1 cellular context compared by ENCODE assay signal in the genomic region with DNA sequence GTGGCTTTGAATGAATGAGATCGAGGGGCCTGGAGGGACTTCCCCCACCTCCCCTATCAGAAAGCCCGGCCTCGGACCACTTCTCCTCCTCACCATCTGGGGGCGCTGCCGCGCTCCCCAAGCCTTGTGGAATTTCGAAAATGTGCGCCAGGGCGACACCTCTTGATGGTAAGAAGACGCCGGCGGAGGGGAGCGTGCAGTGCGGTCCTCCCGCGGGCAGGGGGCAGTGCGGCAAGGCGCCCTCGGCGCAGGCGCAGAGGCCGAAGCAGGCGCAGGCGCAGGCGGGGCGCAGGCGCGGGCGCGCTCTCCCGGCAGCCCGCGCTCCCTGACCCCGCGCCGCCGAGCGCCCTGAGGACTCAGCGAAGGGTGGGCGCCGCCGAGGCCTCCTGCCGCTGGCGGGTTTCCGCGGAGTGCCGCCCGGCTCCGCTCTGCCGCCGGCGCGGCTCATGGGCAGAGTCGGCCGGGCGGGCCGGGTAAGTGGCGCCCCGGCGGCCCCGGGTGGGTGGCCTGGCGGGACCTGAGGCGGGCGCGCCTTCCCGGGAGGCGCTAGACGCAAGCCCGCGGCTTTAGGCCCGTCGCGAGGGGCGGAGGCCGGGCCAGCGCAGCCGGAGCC.
TF ChIP-seq lines count a peak whose summit lies in the region.

A gene with protein sequence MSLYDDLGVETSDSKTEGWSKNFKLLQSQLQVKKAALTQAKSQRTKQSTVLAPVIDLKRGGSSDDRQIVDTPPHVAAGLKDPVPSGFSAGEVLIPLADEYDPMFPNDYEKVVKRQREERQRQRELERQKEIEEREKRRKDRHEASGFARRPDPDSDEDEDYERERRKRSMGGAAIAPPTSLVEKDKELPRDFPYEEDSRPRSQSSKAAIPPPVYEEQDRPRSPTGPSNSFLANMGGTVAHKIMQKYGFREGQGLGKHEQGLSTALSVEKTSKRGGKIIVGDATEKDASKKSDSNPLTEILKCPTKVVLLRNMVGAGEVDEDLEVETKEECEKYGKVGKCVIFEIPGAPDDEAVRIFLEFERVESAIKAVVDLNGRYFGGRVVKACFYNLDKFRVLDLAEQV (plus strand): TSS at position 314 of the 613 bp plus-strand sequence. CDS start 8,032 bp downstream, outside the sequence.

TF ChIP-seq in WTC11, 78 proteins besides CTCF, POLR2A, EP300 and RAD21 (continued from another document and continues in another):
- TF ChIP-seq ARID4B (CRISPR knock-in tag; IDR thresholded peaks at IDR 0.05; ENCODE audit: borderline replicate concordance) (no peak), ZNF317 (CRISPR knock-in tag; IDR thresholded peaks at IDR 0.05; ENCODE audit: borderline replicate concordance, low read depth) (no peak), E2F4 (CRISPR knock-in tag; IDR thresholded peaks at IDR 0.05; ENCODE audit: borderline replicate concordance, low read depth) (0 out of 2 replicates have a peak, but pooled peaks have one; percentile 67), RORB (CRISPR knock-in tag; IDR thresholded peaks at IDR 0.05) (no peak), SP1 (CRISPR knock-in tag; conservative IDR thresholded peaks at IDR 0.05) (peak; percentile 85), ATF2 (CRISPR knock-in tag; IDR thresholded peaks at IDR 0.05; ENCODE audit: borderline replicate concordance, low read depth) (no peak), HMGA2 (CRISPR knock-in tag; IDR thresholded peaks at IDR 0.05) (no peak), CREB1 (CRISPR knock-in tag; IDR thresholded peaks at IDR 0.05) (no peak), ETV6 (CRISPR knock-in tag; IDR thresholded peaks at IDR 0.05) (peak; percentile 76; the same call in 1 of the 2 replicates), TCF7 (CRISPR knock-in tag; IDR thresholded peaks at IDR 0.05; ENCODE audit: low read depth) (0 out of 2 replicates have a peak, but pooled peaks have one; percentile 62), NR1H2 (CRISPR knock-in tag; IDR thresholded peaks at IDR 0.05) (no peak), FOXK1 (CRISPR knock-in tag; IDR thresholded peaks at IDR 0.05) (peak; percentile 56; the same call in 1 of the 2 replicates), TEAD1 (CRISPR knock-in tag; IDR thresholded peaks at IDR 0.05) (peak; percentile 99), FOXP1 (CRISPR knock-in tag; IDR thresholded peaks at IDR 0.05; ENCODE audit: borderline replicate concordance) (peak; percentile 67; the same call in 1 of the 2 replicates), KAT7 (CRISPR knock-in tag; IDR thresholded peaks at IDR 0.05; ENCODE audit: borderline replicate concordance) (no peak; the same call in 1 of the 2 replicates), ZNF232 (CRISPR knock-in tag; IDR thresholded peaks at IDR 0.05) (no peak), AR (CRISPR knock-in tag; IDR thresholded peaks at IDR 0.05) (no peak), PREB (CRISPR knock-in tag; IDR thresholded peaks at IDR 0.05; ENCODE audit: borderline replicate concordance) (no peak), ZNF416 (CRISPR knock-in tag; IDR thresholded peaks at IDR 0.05) (0 out of 2 replicates have a peak, but pooled peaks have one; percentile 43), ATF1 (CRISPR knock-in tag; IDR thresholded peaks at IDR 0.05) (no peak), CDX4 (CRISPR knock-in tag; IDR thresholded peaks at IDR 0.05; ENCODE audit: borderline replicate concordance) (no peak), ZNF396 (CRISPR knock-in tag; IDR thresholded peaks at IDR 0.05; ENCODE audit: borderline replicate concordance) (no peak), NR3C1 (CRISPR knock-in tag; conservative IDR thresholded peaks at IDR 0.05; ENCODE audit: low read depth) (no peak), RELA (CRISPR knock-in tag; IDR thresholded peaks at IDR 0.05; ENCODE audit: borderline replicate concordance) (no peak), ZNF263 (CRISPR knock-in tag; IDR thresholded peaks at IDR 0.05; ENCODE audit: low read depth) (no peak), IRF2 (CRISPR knock-in tag; IDR thresholded peaks at IDR 0.05; ENCODE audit: borderline replicate concordance, low read depth) (no peak), ZNF138 (CRISPR knock-in tag; conservative IDR thresholded peaks at IDR 0.05) (no peak), USF2 (CRISPR knock-in tag; IDR thresholded peaks at IDR 0.05) (0 out of 2 replicates have a peak, but pooled peaks have one; percentile 13)
- TF ChIP-seq, protein P1, sequence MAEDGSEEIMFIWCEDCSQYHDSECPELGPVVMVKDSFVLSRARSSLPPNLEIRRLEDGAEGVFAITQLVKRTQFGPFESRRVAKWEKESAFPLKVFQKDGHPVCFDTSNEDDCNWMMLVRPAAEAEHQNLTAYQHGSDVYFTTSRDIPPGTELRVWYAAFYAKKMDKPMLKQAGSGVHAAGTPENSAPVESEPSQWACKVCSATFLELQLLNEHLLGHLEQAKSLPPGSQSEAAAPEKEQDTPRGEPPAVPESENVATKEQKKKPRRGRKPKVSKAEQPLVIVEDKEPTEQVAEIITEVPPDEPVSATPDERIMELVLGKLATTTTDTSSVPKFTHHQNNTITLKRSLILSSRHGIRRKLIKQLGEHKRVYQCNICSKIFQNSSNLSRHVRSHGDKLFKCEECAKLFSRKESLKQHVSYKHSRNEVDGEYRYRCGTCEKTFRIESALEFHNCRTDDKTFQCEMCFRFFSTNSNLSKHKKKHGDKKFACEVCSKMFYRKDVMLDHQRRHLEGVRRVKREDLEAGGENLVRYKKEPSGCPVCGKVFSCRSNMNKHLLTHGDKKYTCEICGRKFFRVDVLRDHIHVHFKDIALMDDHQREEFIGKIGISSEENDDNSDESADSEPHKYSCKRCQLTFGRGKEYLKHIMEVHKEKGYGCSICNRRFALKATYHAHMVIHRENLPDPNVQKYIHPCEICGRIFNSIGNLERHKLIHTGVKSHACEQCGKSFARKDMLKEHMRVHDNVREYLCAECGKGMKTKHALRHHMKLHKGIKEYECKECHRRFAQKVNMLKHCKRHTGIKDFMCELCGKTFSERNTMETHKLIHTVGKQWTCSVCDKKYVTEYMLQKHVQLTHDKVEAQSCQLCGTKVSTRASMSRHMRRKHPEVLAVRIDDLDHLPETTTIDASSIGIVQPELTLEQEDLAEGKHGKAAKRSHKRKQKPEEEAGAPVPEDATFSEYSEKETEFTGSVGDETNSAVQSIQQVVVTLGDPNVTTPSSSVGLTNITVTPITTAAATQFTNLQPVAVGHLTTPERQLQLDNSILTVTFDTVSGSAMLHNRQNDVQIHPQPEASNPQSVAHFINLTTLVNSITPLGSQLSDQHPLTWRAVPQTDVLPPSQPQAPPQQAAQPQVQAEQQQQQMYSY (CRISPR knock-in tag; IDR thresholded peaks at IDR 0.05), result no peak
- TF ChIP-seq, protein P2, sequence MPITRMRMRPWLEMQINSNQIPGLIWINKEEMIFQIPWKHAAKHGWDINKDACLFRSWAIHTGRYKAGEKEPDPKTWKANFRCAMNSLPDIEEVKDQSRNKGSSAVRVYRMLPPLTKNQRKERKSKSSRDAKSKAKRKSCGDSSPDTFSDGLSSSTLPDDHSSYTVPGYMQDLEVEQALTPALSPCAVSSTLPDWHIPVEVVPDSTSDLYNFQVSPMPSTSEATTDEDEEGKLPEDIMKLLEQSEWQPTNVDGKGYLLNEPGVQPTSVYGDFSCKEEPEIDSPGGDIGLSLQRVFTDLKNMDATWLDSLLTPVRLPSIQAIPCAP (CRISPR knock-in tag; IDR thresholded peaks at IDR 0.05), result no peak
- TF ChIP-seq, protein P3, sequence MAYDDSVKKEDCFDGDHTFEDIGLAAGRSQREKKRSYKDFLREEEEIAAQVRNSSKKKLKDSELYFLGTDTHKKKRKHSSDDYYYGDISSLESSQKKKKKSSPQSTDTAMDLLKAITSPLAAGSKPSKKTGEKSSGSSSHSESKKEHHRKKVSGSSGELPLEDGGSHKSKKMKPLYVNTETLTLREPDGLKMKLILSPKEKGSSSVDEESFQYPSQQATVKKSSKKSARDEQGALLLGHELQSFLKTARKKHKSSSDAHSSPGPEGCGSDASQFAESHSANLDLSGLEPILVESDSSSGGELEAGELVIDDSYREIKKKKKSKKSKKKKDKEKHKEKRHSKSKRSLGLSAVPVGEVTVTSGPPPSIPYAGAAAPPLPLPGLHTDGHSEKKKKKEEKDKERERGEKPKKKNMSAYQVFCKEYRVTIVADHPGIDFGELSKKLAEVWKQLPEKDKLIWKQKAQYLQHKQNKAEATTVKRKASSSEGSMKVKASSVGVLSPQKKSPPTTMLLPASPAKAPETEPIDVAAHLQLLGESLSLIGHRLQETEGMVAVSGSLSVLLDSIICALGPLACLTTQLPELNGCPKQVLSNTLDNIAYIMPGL (CRISPR knock-in tag; IDR thresholded peaks at IDR 0.05), result peak; percentile 95
